Comparison of ENCODE assay signal across 18 cellular contexts in the genomic region with DNA sequence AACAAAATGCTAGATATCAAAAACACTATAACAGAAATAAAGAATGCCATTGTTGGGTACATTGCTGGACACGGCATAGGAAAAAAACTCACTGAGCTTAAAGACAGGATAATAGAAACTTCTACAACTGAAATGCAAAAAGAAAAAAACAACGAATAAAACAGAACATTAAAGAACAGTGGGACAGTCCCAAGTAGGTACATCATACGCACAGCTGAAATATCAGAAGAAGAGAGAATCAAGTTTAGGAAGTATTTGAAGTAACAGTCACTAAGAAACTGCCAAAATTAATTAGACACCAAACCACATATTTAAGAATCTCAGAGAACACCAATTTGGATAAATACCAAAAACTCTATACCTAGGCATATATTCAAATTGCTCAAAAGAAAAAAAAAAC. TPM values are rescaled to one million over a fixed set of nuclear protein-coding genes. Genes with fewer than 3 reads are reported as not detected.
DNase-seq lines count a peak whose midpoint lies in the region; ATAC-seq and FAIRE-seq lines count a peak whose summit lies in the region.
"Had no signal": no experiment of that assay in that cellular context is flagged by ENCODE, and none has a peak within 500 bp of the region (broad histone marks: within the 10 kb centered on the region; RNA-seq: fewer than 3 reads in every experiment).

No MANE protein-coding gene starts in this region.

- H3K4me1 Mint-ChIP-seq in activated CD4-positive, alpha-beta T cell treated with anti-CD3 and anti-CD28 coated beads for 36 hours: peaks cover 31% of the 10 kb centered on the region
- peaks cover 23% of the 10 kb centered on the region for H3K4me1 Mint-ChIP-seq in activated T-cell treated with anti-CD3 and anti-CD28 coated beads, Interleukin-2, amount 50 U/mL, for 72 hours (ENCODE audit: low read depth)

- DNase-seq in activated CD4-positive, alpha-beta T cell treated with anti-CD3 and anti-CD28 coated beads for 36 hours: no peak
- no peak for DNase-seq in activated CD4-positive, alpha-beta T cell treated with anti-CD3 and anti-CD28 coated beads for 48 hours
- no peak for DNase-seq in activated T-cell treated with anti-CD3 and anti-CD28 coated beads, Interleukin-2, amount 50 U/mL, for 72 hours
- no peak for DNase-seq in activated T-cell treated with anti-CD3 and anti-CD28 coated beads, Interleukin-2, amount 50 U/mL, for 1 hour
- DNase-seq: AML-193; Caco-2; CD4-positive, alpha-beta T cell; HCEC 1CT had no signal

- POLR2A ChIA-PET in activated CD4-positive, alpha-beta T cell treated with anti-CD3 and anti-CD28 coated beads for 36 hours (lab: Charles Lee): no interaction called here

- H3K27me3 Mint-ChIP-seq in activated CD4-positive, alpha-beta T cell treated with anti-CD3 and anti-CD28 coated beads for 36 hours: no peaks in the 10 kb centered on the region
- no peaks in the 10 kb centered on the region for H3K27me3 Mint-ChIP-seq in activated T-cell treated with anti-CD3 and anti-CD28 coated beads, Interleukin-2, amount 50 U/mL, for 72 hours (ENCODE audit: low read depth)
- H3K27me3 Mint-ChIP-seq: CD4-positive, alpha-beta T cell had no signal

- FAIRE-seq in islet of Langerhans (lab: Jason Lieb, UNC): peak; percentile 13
- FAIRE-seq: A549, D721Med, G401.6, GM12892, H54, HTR-8/SVneo had no signal

- peaks cover 42% of the 10 kb centered on the region for H3K36me3 Mint-ChIP-seq in activated CD4-positive, alpha-beta T cell treated with anti-CD3 and anti-CD28 coated beads for 36 hours (ENCODE audit: low read depth)
- H3K36me3 Mint-ChIP-seq in activated T-cell treated with anti-CD3 and anti-CD28 coated beads, Interleukin-2, amount 50 U/mL, for 72 hours (ENCODE audit: insufficient read depth in 2 of 2): peaks cover 8 to 14% of the 10 kb centered on the region in 2 donors

- CTCF ChIA-PET in activated CD4-positive, alpha-beta T cell treated with anti-CD3 and anti-CD28 coated beads for 36 hours (lab: Charles Lee): interaction anchor here (0.6 to 1.2 kb wide), 2 partner anchors 15 to 16 kb away, joined by 3 to 4 read pairs; no protein-coding TSS in a partner anchor

- peak; percentile 30 for ATAC-seq in activated CD4-positive, alpha-beta T cell treated with anti-CD3 and anti-CD28 coated beads for 36 hours
- ATAC-seq in activated T-cell treated with anti-CD3 and anti-CD28 coated beads, Interleukin-2, amount 50 U/mL, for 72 hours (replicated peaks in 1 of 2): no peak
- no peak for ATAC-seq in HG03139 (IDR thresholded peaks at IDR 0.05; ENCODE audit: unreplicated experiment)
- ATAC-seq in GM21447 (IDR thresholded peaks at IDR 0.05; ENCODE audit: unreplicated experiment): no peak
- ATAC-seq: A549, GM23338 had no signal

- no peak overlapping the region for H3K27ac Mint-ChIP-seq in activated CD4-positive, alpha-beta T cell treated with anti-CD3 and anti-CD28 coated beads for 36 hours
- peak overlapping the region; percentile 61 for H3K27ac Mint-ChIP-seq in activated T-cell treated with anti-CD3 and anti-CD28 coated beads, Interleukin-2, amount 50 U/mL, for 72 hours
- H3K27ac Mint-ChIP-seq: CD4-positive, alpha-beta T cell; GM23338 had no signal

- H3K9me3 Mint-ChIP-seq in activated CD4-positive, alpha-beta T cell treated with anti-CD3 and anti-CD28 coated beads for 36 hours (ENCODE audit: low read depth): peaks cover 7% of the 10 kb centered on the region
- H3K9me3 Mint-ChIP-seq in activated T-cell treated with anti-CD3 and anti-CD28 coated beads, Interleukin-2, amount 50 U/mL, for 72 hours: peaks cover 0 to 6% of the 10 kb centered on the region in 2 donors
- H3K9me3 Mint-ChIP-seq: CD4-positive, alpha-beta T cell; GM23338 had no signal

- H3K4me3 Mint-ChIP-seq in activated CD4-positive, alpha-beta T cell treated with anti-CD3 and anti-CD28 coated beads for 36 hours: no peak overlapping the region
- peak overlapping the region in 1 of 2 donors; percentile 60 for H3K4me3 Mint-ChIP-seq in activated T-cell treated with anti-CD3 and anti-CD28 coated beads, Interleukin-2, amount 50 U/mL, for 72 hours
- H3K4me3 Mint-ChIP-seq: CD4-positive, alpha-beta T cell; GM23338 had no signal

- intact Hi-C loops in activated CD4-positive, alpha-beta T cell treated with anti-CD3 and anti-CD28 coated beads for 36 hours (cut with DNase I, micrococcal nuclease): no loop called here

RNA-seq across cellular contexts. Expression of a gene that starts 19.2 kb away (rescaled TPM):
- total RNA-seq in activated CD4-positive, alpha-beta T cell treated with anti-CD3 and anti-CD28 coated beads for 36 hours: 10 to 100 TPM; 12.7 to 17.5 TPM
- 10 to 100 TPM; 15.6 to 16.8 TPM for total RNA-seq in activated T-cell treated with anti-CD3 and anti-CD28 coated beads, Interleukin-2, amount 50 U/mL, for 72 hours
